ENCODE assay signal across 39 cellular contexts in genomic region chr1:70997793-70998192, GRCh38. TPM values are rescaled to one million over a fixed set of nuclear protein-coding genes. Genes with fewer than 3 reads are reported as not detected.
"Had no signal": no experiment of that assay in that cellular context is flagged by ENCODE, and none has a peak within 500 bp of the region (broad histone marks: within the 10 kb centered on the region; RNA-seq: fewer than 3 reads in every experiment).

No MANE protein-coding gene starts in this region.

- ATAC-seq: activated naive CD4-positive, alpha-beta T cell treated with anti-CD3 and anti-CD28 coated beads, Interleukin-2, amount 50 U/mL, for 72 hours; activated naive CD8-positive, alpha-beta T cell treated with anti-CD3 and anti-CD28 coated beads, Interleukin-2, amount 50 U/mL, for 24 hours; activated T-cell treated with anti-CD3 and anti-CD28 coated beads, Interleukin-2, amount 50 U/mL, for 4 hours; activated T-cell treated with anti-CD3 and anti-CD28 coated beads, Interleukin-2, amount 50 U/mL, for 72 hours; activated T-helper 17 cell treated with anti-CD3 and anti-CD28 coated beads, Interleukin-2, amount 50 U/mL, for 72 hours; body of pancreas had no signal

- H3K9me3 ChIP-seq: adrenal gland, ascending aorta, body of pancreas, breast epithelium had no signal

- H3K36me3 Mint-ChIP-seq: activated naive CD4-positive, alpha-beta T cell treated with anti-CD3 and anti-CD28 coated beads, Interleukin-2, amount 10 ng/mL, durations not matched to agents 7 days and 5 days; activated naive CD4-positive, alpha-beta T cell treated with anti-CD3 and anti-CD28 coated beads, Interleukin-2, amount 50 U/mL, for 24 hours; activated naive CD4-positive, alpha-beta T cell treated with anti-CD3 and anti-CD28 coated beads, Interleukin-2, amount 50 U/mL, for 72 hours; activated naive CD8-positive, alpha-beta T cell; activated naive CD8-positive, alpha-beta T cell treated with anti-CD3 and anti-CD28 coated beads for 36 hours; activated naive CD8-positive, alpha-beta T cell treated with anti-CD3 and anti-CD28 coated beads, Interleukin-2, amount 10 ng/mL, durations not matched to agents 7 days and 5 days; brain had no signal

- FAIRE-seq: astrocyte, bronchial epithelial cell had no signal

- H3K4me3 ChIP-seq: adrenal gland, ascending aorta, body of pancreas, breast epithelium, cardiac muscle cell had no signal

- H3K27ac ChIP-seq: adrenal gland, ascending aorta, body of pancreas, brain microvascular endothelial cell, breast epithelium, cardiac muscle cell had no signal

- H3K36me3 ChIP-seq: adrenal gland, ascending aorta, brain microvascular endothelial cell, breast epithelium, cardiac muscle cell had no signal

- H3K4me3 Mint-ChIP-seq: activated naive CD4-positive, alpha-beta T cell treated with anti-CD3 and anti-CD28 coated beads for 36 hours; activated naive CD4-positive, alpha-beta T cell treated with anti-CD3 and anti-CD28 coated beads, Interleukin-2, amount 10 ng/mL, durations not matched to agents 7 days and 5 days; activated naive CD4-positive, alpha-beta T cell treated with anti-CD3 and anti-CD28 coated beads, Interleukin-2, amount 50 U/mL, for 24 hours; activated naive CD8-positive, alpha-beta T cell; activated naive CD8-positive, alpha-beta T cell treated with anti-CD3 and anti-CD28 coated beads for 36 hours; activated naive CD8-positive, alpha-beta T cell treated with anti-CD3 and anti-CD28 coated beads, Interleukin-2, amount 10 ng/mL, durations not matched to agents 7 days and 5 days; activated naive CD8-positive, alpha-beta T cell treated with anti-CD3 and anti-CD28 coated beads, Interleukin-2, amount 50 U/mL, for 24 hours; activated T-cell treated with anti-CD3 and anti-CD28 coated beads, Interleukin-2, amount 50 U/mL, for 24 hours; activated T-cell treated with anti-CD3 and anti-CD28 coated beads, Interleukin-2, amount 50 U/mL, for 4 hours; activated T-cell treated with anti-CD3 and anti-CD28 coated beads, Interleukin-2, amount 50 U/mL, for 72 hours; activated T-helper 1 cell treated with anti-CD3 and anti-CD28 coated beads, Interleukin-12 subunit alpha, Interleukin-12 subunit beta, Interleukin-2, Interleukin-4 antibody, amounts not matched to agents 30 ng/mL and 10 ng/mL and 1 ng/mL, durations not matched to agents 14 hours and 24 hours and 36 hours; activated T-helper 17 cell treated with anti-CD3 and anti-CD28 coated beads, Interleukin-2, amount 50 U/mL, for 72 hours; brain; central memory CD8-positive, alpha-beta T cell had no signal

- H3K27me3 ChIP-seq: adrenal gland, ascending aorta, body of pancreas, brain microvascular endothelial cell, breast epithelium, cardiac muscle cell had no signal

- H3K9me3 Mint-ChIP-seq: activated naive CD4-positive, alpha-beta T cell treated with anti-CD3 and anti-CD28 coated beads for 36 hours; activated naive CD4-positive, alpha-beta T cell treated with anti-CD3 and anti-CD28 coated beads, Interleukin-2, amount 10 ng/mL, durations not matched to agents 7 days and 5 days; activated naive CD4-positive, alpha-beta T cell treated with anti-CD3 and anti-CD28 coated beads, Interleukin-2, amount 50 U/mL, for 24 hours; activated naive CD4-positive, alpha-beta T cell treated with anti-CD3 and anti-CD28 coated beads, Interleukin-2, amount 50 U/mL, for 72 hours; activated naive CD8-positive, alpha-beta T cell treated with anti-CD3 and anti-CD28 coated beads for 36 hours; activated naive CD8-positive, alpha-beta T cell treated with anti-CD3 and anti-CD28 coated beads, Interleukin-2, amount 10 ng/mL, durations not matched to agents 7 days and 5 days; activated naive CD8-positive, alpha-beta T cell treated with anti-CD3 and anti-CD28 coated beads, Interleukin-2, amount 50 U/mL, for 24 hours; activated T-cell treated with anti-CD3 and anti-CD28 coated beads, Interleukin-2, amount 50 U/mL, for 24 hours; activated T-cell treated with anti-CD3 and anti-CD28 coated beads, Interleukin-2, amount 50 U/mL, for 4 hours; activated T-cell treated with anti-CD3 and anti-CD28 coated beads, Interleukin-2, amount 50 U/mL, for 72 hours; activated T-helper 1 cell treated with anti-CD3 and anti-CD28 coated beads, Interleukin-12 subunit alpha, Interleukin-12 subunit beta, Interleukin-2, Interleukin-4 antibody, amounts not matched to agents 30 ng/mL and 10 ng/mL and 1 ng/mL, durations not matched to agents 14 hours and 24 hours and 36 hours; activated T-helper 17 cell treated with anti-CD3 and anti-CD28 coated beads, Interleukin-2, amount 50 U/mL, for 72 hours; activated T-helper 2 cell treated with anti-CD3 and anti-CD28 coated beads, Interferon-gamma antibody, Interleukin-2, Interleukin-4, amounts not matched to agents 10 μg/mL and 5 μg/mL and 100 μg/mL, durations not matched to agents 14 hours and 24 hours and 36 hours; brain; central memory CD8-positive, alpha-beta T cell had no signal

- H3K27me3 Mint-ChIP-seq: activated naive CD4-positive, alpha-beta T cell treated with anti-CD3 and anti-CD28 coated beads, Interleukin-2, amount 10 ng/mL, durations not matched to agents 7 days and 5 days; brain had no signal

- DNase-seq: activated effector memory CD4-positive, alpha-beta T cell treated with anti-CD3 and anti-CD28 coated beads, Interleukin-2, amount 50 U/mL, for 16 hours; activated gamma-delta T cell; activated gamma-delta T cell treated with Interleukin-2 at 50 U/mL for 16 hours; activated naive CD4-positive, alpha-beta T cell; activated naive CD4-positive, alpha-beta T cell treated with anti-CD3 and anti-CD28 coated beads for 36 hours; activated naive CD4-positive, alpha-beta T cell treated with anti-CD3 and anti-CD28 coated beads, Interleukin-2, amount 10 ng/mL, durations not matched to agents 7 days and 5 days; activated naive CD4-positive, alpha-beta T cell treated with anti-CD3 and anti-CD28 coated beads, Interleukin-2, amount 50 U/mL, for 16 hours; activated naive CD4-positive, alpha-beta T cell treated with Interleukin-2 at 50 U/mL for 16 hours; activated naive CD8-positive, alpha-beta T cell treated with anti-CD3 and anti-CD28 coated beads for 36 hours; activated naive CD8-positive, alpha-beta T cell treated with anti-CD3 and anti-CD28 coated beads, Interleukin-2, amount 10 ng/mL, durations not matched to agents 7 days and 5 days; activated naive CD8-positive, alpha-beta T cell treated with anti-CD3 and anti-CD28 coated beads, Interleukin-2, amount 50 U/mL, for 24 hours; activated T-cell treated with anti-CD3 and anti-CD28 coated beads, Interleukin-2, amount 50 U/mL, for 1 hour; activated T-cell treated with anti-CD3 and anti-CD28 coated beads, Interleukin-2, amount 50 U/mL, for 24 hours; activated T-cell treated with anti-CD3 and anti-CD28 coated beads, Interleukin-2, amount 50 U/mL, for 4 hours; activated T-cell treated with anti-CD3 and anti-CD28 coated beads, Interleukin-2, amount 50 U/mL, for 48 hours; activated T-cell treated with anti-CD3 and anti-CD28 coated beads, Interleukin-2, amount 50 U/mL, for 72 hours; adrenal gland; amniotic stem cell; amygdala; anterior cingulate cortex; aorta; body of pancreas; brain microvascular endothelial cell; caudate nucleus; central memory CD4-positive, alpha-beta T cell; cerebellar nuclear complex had no signal

- H3K4me1 ChIP-seq: adrenal gland, breast epithelium had no signal

- H3K4me1 Mint-ChIP-seq: activated naive CD4-positive, alpha-beta T cell treated with anti-CD3 and anti-CD28 coated beads, Interleukin-2, amount 10 ng/mL, durations not matched to agents 7 days and 5 days; activated naive CD4-positive, alpha-beta T cell treated with anti-CD3 and anti-CD28 coated beads, Interleukin-2, amount 50 U/mL, for 24 hours; activated naive CD8-positive, alpha-beta T cell treated with anti-CD3 and anti-CD28 coated beads, Interleukin-2, amount 50 U/mL, for 24 hours; activated T-helper 17 cell treated with anti-CD3 and anti-CD28 coated beads, Interleukin-2, amount 50 U/mL, for 72 hours; brain; central memory CD8-positive, alpha-beta T cell had no signal

- H3K27ac Mint-ChIP-seq: activated naive CD4-positive, alpha-beta T cell treated with anti-CD3 and anti-CD28 coated beads for 36 hours; activated naive CD4-positive, alpha-beta T cell treated with anti-CD3 and anti-CD28 coated beads, Interleukin-2, amount 10 ng/mL, durations not matched to agents 7 days and 5 days; activated naive CD4-positive, alpha-beta T cell treated with anti-CD3 and anti-CD28 coated beads, Interleukin-2, amount 50 U/mL, for 24 hours; activated naive CD4-positive, alpha-beta T cell treated with anti-CD3 and anti-CD28 coated beads, Interleukin-2, amount 50 U/mL, for 72 hours; activated naive CD8-positive, alpha-beta T cell; activated naive CD8-positive, alpha-beta T cell treated with anti-CD3 and anti-CD28 coated beads for 36 hours; activated naive CD8-positive, alpha-beta T cell treated with anti-CD3 and anti-CD28 coated beads, Interleukin-2, amount 10 ng/mL, durations not matched to agents 7 days and 5 days; activated naive CD8-positive, alpha-beta T cell treated with anti-CD3 and anti-CD28 coated beads, Interleukin-2, amount 50 U/mL, for 24 hours; activated T-cell treated with anti-CD3 and anti-CD28 coated beads, Interleukin-2, amount 50 U/mL, for 24 hours; activated T-cell treated with anti-CD3 and anti-CD28 coated beads, Interleukin-2, amount 50 U/mL, for 72 hours; activated T-helper 1 cell treated with anti-CD3 and anti-CD28 coated beads, Interleukin-12 subunit alpha, Interleukin-12 subunit beta, Interleukin-2, Interleukin-4 antibody, amounts not matched to agents 30 ng/mL and 10 ng/mL and 1 ng/mL, durations not matched to agents 14 hours and 24 hours and 36 hours; activated T-helper 17 cell treated with anti-CD3 and anti-CD28 coated beads, Interleukin-2, amount 50 U/mL, for 72 hours; activated T-helper 2 cell treated with anti-CD3 and anti-CD28 coated beads, Interferon-gamma antibody, Interleukin-2, Interleukin-4, amounts not matched to agents 10 μg/mL and 5 μg/mL and 100 μg/mL, durations not matched to agents 14 hours and 24 hours and 36 hours; brain had no signal

RNA-seq across cellular contexts. Expression of gene PTGER3, which starts 49.8 kb away (rescaled TPM):
- total RNA-seq: activated naive CD8-positive, alpha-beta T cell treated with anti-CD3 and anti-CD28 coated beads for 36 hours; activated T-helper 17 cell treated with anti-CD3 and anti-CD28 coated beads, Interleukin-2, amount 50 U/mL, for 72 hours had no signal
